8 cellular contexts compared by ENCODE assay signal in the genomic region with DNA sequence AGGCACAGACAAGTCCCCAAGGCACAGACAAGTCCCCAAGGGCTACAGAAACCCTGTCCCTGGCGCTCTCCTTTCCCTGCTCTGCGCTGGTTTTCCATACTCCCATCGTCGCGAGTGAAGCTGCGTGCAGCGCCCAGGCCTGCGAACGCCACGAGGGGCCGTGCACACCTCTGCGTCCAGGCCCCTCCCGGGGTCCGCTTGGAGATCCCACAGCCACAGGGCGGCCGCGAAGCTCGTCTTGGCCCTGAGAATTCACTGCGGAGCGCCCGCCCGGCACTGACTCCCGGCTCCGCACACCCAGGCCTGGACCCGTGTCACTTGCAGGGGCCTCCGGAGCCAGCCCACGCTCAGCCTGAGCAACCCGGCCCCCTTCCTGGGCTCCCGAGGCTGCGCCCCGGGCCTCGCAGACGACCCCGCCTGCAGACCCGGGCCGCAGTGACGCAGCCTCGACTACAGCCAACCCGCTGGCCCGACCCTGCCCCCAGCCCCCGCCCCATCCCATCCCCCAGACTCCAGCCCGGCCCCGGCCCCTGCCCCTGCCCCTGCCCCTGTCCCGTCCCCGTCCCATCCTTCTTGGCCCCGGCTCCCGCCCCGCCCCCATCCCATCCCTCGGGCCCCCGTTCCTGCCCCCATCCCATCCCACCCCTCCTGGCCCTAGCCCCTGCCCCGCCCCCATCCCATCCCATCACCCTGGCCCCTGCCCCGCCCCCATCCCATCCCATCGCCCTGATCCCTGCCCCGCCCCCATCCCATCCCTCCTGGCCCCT. TPM values are rescaled to one million over a fixed set of nuclear protein-coding genes. Genes with fewer than 3 reads are reported as not detected.
A peak's percentile ranks its signal among the peaks of the same experiment; 100 is the strongest.
DNase-seq lines count a peak whose midpoint lies in the region; ATAC-seq, FAIRE-seq and TF ChIP-seq lines count a peak whose summit lies in the region.

No MANE protein-coding gene starts in this region.

- H3K9me3 ChIP-seq in iPS-18a (ENCODE audit: control insufficient read depth, low read depth, low read length) (no peaks in the 10 kb centered on the region), small intestine (ENCODE audit: control insufficient read depth, low read depth) (no peaks in the 10 kb centered on the region)

- H3K4me3 ChIP-seq in HFF-Myc (replicated peaks; ENCODE audit: low read depth, low read length) = peak overlapping the region; percentile 63
- H3K4me3 ChIP-seq in iPS-18a (ENCODE audit: low read length) = peak overlapping the region; percentile 72
- peak overlapping the region; percentile 81 to 91 for H3K4me3 ChIP-seq in small intestine (ENCODE audit: low read depth in 1 of 2, low read length in 2 of 2)

- in situ Hi-C loops in GM13977 (cut with MboI; ENCODE audit: low pct_unique_long_range_greater_than_20kb, low sequenced_read_pairs, unreplicated experiment) = no loop called here

- WGBS in small intestine, 3 donors = 12 to 30% (median 23%) methylated on average over 37 to 54 of the region's 54 CpGs

- no peak overlapping the region for H3K27ac ChIP-seq in iPS-18a (ENCODE audit: low read length)
- no peak overlapping the region for H3K27ac ChIP-seq in small intestine (ENCODE audit: low read depth in 1 of 2, low read length in 1 of 2)

- H3K4me1 ChIP-seq in iPS-18a (ENCODE audit: control insufficient read depth, low read depth, low read length) (no peaks in the 10 kb centered on the region), small intestine (ENCODE audit: control insufficient read depth in 2 of 2, insufficient read depth in 1 of 2, low read depth in 1 of 2, low read length in 1 of 2) (peaks cover 2 to 6% of the 10 kb centered on the region in 2 donors)

- DNase-seq in HFF-Myc (ENCODE audit: extremely low read depth, low read depth) = no peak
- peak; percentile 38 for DNase-seq in activated CD8-positive, alpha-beta memory T cell treated with anti-CD3 and anti-CD28 coated beads, Interleukin-2, amount 50 U/mL, for 48 hours
- no peak for DNase-seq in small intestine
- no peak for DNase-seq in GM13977 (ENCODE audit: low spot score)
- DNase-seq in NCI-H345 treated with DMSO at 0.1 percent for 48 hours (lab: John Stamatoyannopoulos, UW; ENCODE audit: unreplicated experiment) = no peak
- DNase-seq in glomerular visceral epithelial cell (ENCODE audit: extremely low spot score) = no peak

- no peaks in the 10 kb centered on the region for H3K27me3 ChIP-seq in iPS-18a (ENCODE audit: control insufficient read depth, insufficient read depth, low read length)
- H3K27me3 ChIP-seq in small intestine (ENCODE audit: control insufficient read depth in 2 of 2, insufficient read depth in 2 of 2, low read length in 2 of 2) = no peaks in the 10 kb centered on the region

- peaks cover 31% of the 10 kb centered on the region for H3K36me3 ChIP-seq in iPS-18a (ENCODE audit: control insufficient read depth, low read depth, low read length)
- peaks cover 2 to 10% of the 10 kb centered on the region in 2 donors for H3K36me3 ChIP-seq in small intestine (ENCODE audit: control insufficient read depth in 2 of 2, insufficient read depth in 2 of 2, low read length in 2 of 2)

- no peak for ATAC-seq in HG03045 (IDR thresholded peaks at IDR 0.05; ENCODE audit: unreplicated experiment)

- TF ChIP-seq CTCF in HFF-Myc (IDR thresholded peaks at IDR 0.05; ENCODE audit: low read depth, low read length, missing control alignments) (no peak), GM13977 (IDR thresholded peaks at IDR 0.05; ENCODE audit: extremely low read depth, insufficient read depth, missing control alignments) (no peak)

- no peak for FAIRE-seq in small intestine (lab: Jason Lieb, UNC)

- peak overlapping the region; percentile 8 for H3K9ac ChIP-seq in iPS-18a (ENCODE audit: low read length)

RNA-seq across cellular contexts. Expression of gene POFUT2, which starts 0.8 kb away (rescaled TPM):
- 10 to 100 TPM; 13.5 to 34.4 (median 20.0) TPM for polyA plus RNA-seq in small intestine
